Comparison of ENCODE assay signal across 23 cellular contexts in genomic region chr2:69162121-69162520, GRCh38.
DNase-seq lines count a peak whose midpoint lies in the region; ATAC-seq and TF ChIP-seq lines count a peak whose summit lies in the region.
"Had no signal": no experiment of that assay in that cellular context is flagged by ENCODE, and none has a peak within 500 bp of the region (broad histone marks: within the 10 kb centered on the region; RNA-seq: fewer than 3 reads in every experiment).

No MANE protein-coding gene starts in this region.

- intact Hi-C loops in PC-9 (cut with micrococcal nuclease; ENCODE audit: unreplicated experiment) = loop anchor here (2.0 to 5.0 kb wide), 3 partner anchors 17 to 190 kb away; partner anchors contain the start of gene GKN1
- intact Hi-C loops in CD4-positive, alpha-beta memory T cell (cut with micrococcal nuclease) = no loop called here

- no peaks in the 10 kb centered on the region for H3K9me2 ChIP-seq in PC-9 (ENCODE audit: insufficient read depth)

- ATAC-seq in HG03039 (IDR thresholded peaks at IDR 0.05; ENCODE audit: unreplicated experiment) = no peak
- ATAC-seq: body of pancreas, gastrocnemius medialis, left cardiac atrium, sciatic nerve had no signal

- DNase-seq in PC-9 = no peak
- DNase-seq in left kidney (ENCODE audit: low read depth, low spot score) = peak; percentile 13
- no peak for DNase-seq in NCI-H2081 (lab: John Stamatoyannopoulos, UW)
- no peak for DNase-seq in DMS114 treated with DMSO at 0.1 percent for 48 hours (lab: John Stamatoyannopoulos, UW; ENCODE audit: unreplicated experiment)
- DNase-seq in CD4-positive, alpha-beta memory T cell = no peak
- DNase-seq: activated CD4-positive, alpha-beta T cell treated with anti-CD3 and anti-CD28 coated beads, Interleukin-2, amount 50 U/mL, for 4 hours; activated naive CD4-positive, alpha-beta T cell treated with anti-CD3 and anti-CD28 coated beads for 36 hours; activated T-cell treated with anti-CD3 and anti-CD28 coated beads, Interleukin-2, amount 50 U/mL, for 1 hour; body of pancreas; gastrocnemius medialis; left cardiac atrium; NCI-H2029 treated with DMSO at 0.1 percent for 48 hours; NCI-H510A treated with DMSO at 0.1 percent for 48 hours; ovary; Right ventricle myocardium superior; stimulated activated CD4-positive, alpha-beta T cell treated with anti-CD3 and anti-CD28 coated beads, Interleukin-4, amount 100 ng/mL, for 24 hours; T-helper 1 cell had no signal

- H3K27ac Mint-ChIP-seq in CD4-positive, alpha-beta memory T cell = no peak overlapping the region
- H3K27ac Mint-ChIP-seq: activated naive CD4-positive, alpha-beta T cell treated with anti-CD3 and anti-CD28 coated beads for 36 hours had no signal

- H3K9me3 Mint-ChIP-seq in CD4-positive, alpha-beta memory T cell = no peaks in the 10 kb centered on the region
- H3K9me3 Mint-ChIP-seq: activated naive CD4-positive, alpha-beta T cell treated with anti-CD3 and anti-CD28 coated beads for 36 hours had no signal

- no peaks in the 10 kb centered on the region for H4K20me1 ChIP-seq in BLaER1 treated with 17β-estradiol and CSF1 and Interleukin-3, amounts not matched to agents 10 nM and 100 nM
- H4K20me1 ChIP-seq in PC-9 (ENCODE audit: insufficient read depth) = no peaks in the 10 kb centered on the region

- peak overlapping the region; percentile 55 to 85 (median 75) for H3K4me2 ChIP-seq in BLaER1 treated with 17β-estradiol and CSF1 and Interleukin-3, amounts not matched to agents 10 nM and 100 nM
- H3K4me2 ChIP-seq in PC-9 = peak overlapping the region; percentile 68

- peaks cover 13 to 16% of the 10 kb centered on the region in 2 donors for H3K27me3 Mint-ChIP-seq in CD4-positive, alpha-beta memory T cell

- peaks cover 0 to 3% (median 0%) of the 10 kb centered on the region in 11 experiments; a peak in 1 of 22 replicates for H3K27me3 ChIP-seq in BLaER1 treated with 17β-estradiol and CSF1 and Interleukin-3, amounts not matched to agents 10 nM and 100 nM
- no peaks in the 10 kb centered on the region for H3K27me3 ChIP-seq in PC-9 (ENCODE audit: insufficient read depth, low read depth)
- H3K27me3 ChIP-seq in CD4-positive, alpha-beta memory T cell (ENCODE audit: insufficient read depth, low read length) = peaks cover 5% of the 10 kb centered on the region
- H3K27me3 ChIP-seq: body of pancreas, gastrocnemius medialis, ovary had no signal

- peak overlapping the region in 8 of 11 experiments; percentile 14 to 73 (median 54); a peak in 10 of 22 replicates for H3K9ac ChIP-seq in BLaER1 treated with 17β-estradiol and CSF1 and Interleukin-3, amounts not matched to agents 10 nM and 100 nM

- CTCF ChIA-PET in PC-9 (lab: Charles Lee) = interaction anchor here (1.3 kb wide), 1 partner anchor 144 kb away, joined by 4 read pairs; no protein-coding TSS in a partner anchor
- CTCF ChIA-PET in CD4-positive, alpha-beta memory T cell (lab: Charles Lee; ENCODE audit: partially characterized antibody) = no interaction called here

- no peaks in the 10 kb centered on the region for H3K36me3 ChIP-seq in BLaER1 treated with 17β-estradiol and CSF1 and Interleukin-3, amounts not matched to agents 10 nM and 100 nM
- H3K36me3 ChIP-seq in PC-9 (ENCODE audit: low read depth) = no peaks in the 10 kb centered on the region
- no peaks in the 10 kb centered on the region for H3K36me3 ChIP-seq in CD4-positive, alpha-beta memory T cell (ENCODE audit: insufficient read depth, low read length)
- H3K36me3 ChIP-seq: gastrocnemius medialis, ovary had no signal

- no peak overlapping the region for H2AFZ ChIP-seq in PC-9

- H3F3A ChIP-seq in PC-9 (ENCODE audit: insufficient read depth, low read depth) = peaks cover 17% of the 10 kb centered on the region; the same call in 1 of the 2 replicates

- no peaks in the 10 kb centered on the region for H3K36me3 Mint-ChIP-seq in CD4-positive, alpha-beta memory T cell

- no TSS peak for BruUV-seq in PC-9 (replicated peaks; lab: Mats Ljungman, UMichigan)

- H3K4me1 ChIP-seq in BLaER1 treated with 17β-estradiol and CSF1 and Interleukin-3, amounts not matched to agents 10 nM and 100 nM = peaks cover 30 to 59% (median 49%) of the 10 kb centered on the region in 10 experiments
- peaks cover 22% of the 10 kb centered on the region for H3K4me1 ChIP-seq in PC-9 (replicated peaks; ENCODE audit: insufficient read depth)
- no peaks in the 10 kb centered on the region for H3K4me1 ChIP-seq in CD4-positive, alpha-beta memory T cell (ENCODE audit: insufficient read depth, low read length)
- H3K4me1 ChIP-seq: body of pancreas had no signal

- POLR2A ChIA-PET in PC-9 (lab: Charles Lee; ENCODE audit: unreplicated experiment) = no interaction called here
- POLR2A ChIA-PET in CD4-positive, alpha-beta memory T cell (lab: Charles Lee; ENCODE audit: partially characterized antibody) = no interaction called here

- H3K4me3 ChIP-seq in BLaER1 treated with 17β-estradiol and CSF1 and Interleukin-3, amounts not matched to agents 10 nM and 100 nM = no peak overlapping the region
- H3K4me3 ChIP-seq in PC-9 = no peak overlapping the region
- no peak overlapping the region for H3K4me3 ChIP-seq in skin epidermis
- no peak overlapping the region for H3K4me3 ChIP-seq in CD4-positive, alpha-beta memory T cell (ENCODE audit: low read length in 2 of 2)
- H3K4me3 ChIP-seq: body of pancreas, gastrocnemius medialis, ovary had no signal

- no peak for TF ChIP-seq CTCF in PC-9 (conservative IDR thresholded peaks at IDR 0.05)

- H3K79me2 ChIP-seq in PC-9 (ENCODE audit: low read depth) = no peaks in the 10 kb centered on the region

- H3K4me1 Mint-ChIP-seq in CD4-positive, alpha-beta memory T cell = no peaks in the 10 kb centered on the region

- no peak overlapping the region for H3K4me3 Mint-ChIP-seq in CD4-positive, alpha-beta memory T cell
- H3K4me3 Mint-ChIP-seq: activated naive CD4-positive, alpha-beta T cell treated with anti-CD3 and anti-CD28 coated beads for 36 hours had no signal

- H3K27ac ChIP-seq in BLaER1 treated with 17β-estradiol and CSF1 and Interleukin-3, amounts not matched to agents 10 nM and 100 nM = peak overlapping the region; percentile 70 to 91 (median 86)
- H3K27ac ChIP-seq in PC-9 = peak overlapping the region; percentile 43
- peak overlapping the region in 11 of 21 experiments; percentile 0 to 79 (median 27) for H3K27ac ChIP-seq in skin epidermis
- no peak overlapping the region for H3K27ac ChIP-seq in CD4-positive, alpha-beta memory T cell (ENCODE audit: low read depth, low read length)
- H3K27ac ChIP-seq: epithelial cell of prostate, gastrocnemius medialis, ovary, VCaP had no signal

- H3K9me3 ChIP-seq in BLaER1 treated with 17β-estradiol and CSF1 and Interleukin-3, amounts not matched to agents 10 nM and 100 nM (replicated peaks in 1 of 11) = no peaks in the 10 kb centered on the region
- no peaks in the 10 kb centered on the region for H3K9me3 ChIP-seq in PC-9 (ENCODE audit: insufficient read depth, low read depth)
- H3K9me3 ChIP-seq in CD4-positive, alpha-beta memory T cell (ENCODE audit: control insufficient read depth in 1 of 2, low read length in 2 of 2) = no peaks in the 10 kb centered on the region
- H3K9me3 ChIP-seq: body of pancreas, gastrocnemius medialis, ovary had no signal
